Comparison of ENCODE assay signal across 9 cellular contexts in the genomic region with DNA sequence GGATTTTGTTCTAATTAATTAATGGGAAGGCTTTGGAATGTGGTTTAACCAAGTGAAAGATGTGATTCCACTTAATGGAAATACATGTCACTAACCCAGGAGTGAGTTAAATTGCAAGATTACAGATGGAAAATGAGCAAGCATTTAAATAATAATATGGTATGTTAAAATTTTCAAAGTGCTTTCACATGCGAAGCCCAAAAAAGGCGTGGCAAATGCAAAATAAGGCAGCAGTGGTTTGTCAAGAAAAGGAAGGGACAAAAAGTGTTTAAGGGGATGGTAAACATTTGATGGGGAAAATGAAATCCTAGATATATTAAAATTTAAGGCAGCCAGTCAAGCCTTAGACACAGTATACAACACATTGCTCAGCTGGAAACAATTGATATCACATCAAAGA. TPM values are rescaled to one million over a fixed set of nuclear protein-coding genes. Genes with fewer than 3 reads are reported as not detected.
A peak's percentile ranks its signal among the peaks of the same experiment; 100 is the strongest.
DNase-seq lines count a peak whose midpoint lies in the region; ATAC-seq, FAIRE-seq and TF ChIP-seq lines count a peak whose summit lies in the region.
"Had no signal": no experiment of that assay in that cellular context is flagged by ENCODE, and none has a peak within 500 bp of the region (broad histone marks: within the 10 kb centered on the region; RNA-seq: fewer than 3 reads in every experiment).

No MANE protein-coding gene starts in this region.

- DNase-seq in GM06990 (ENCODE audit: extremely low read depth, insufficient read length) (no peak), GM12878 (ENCODE audit: low read depth, low spot score) (no peak), neural crest cell (ENCODE audit: low read depth, low spot score) (no peak), upper lobe of left lung (no peak)
- DNase-seq: activated CD4-positive, CD25-positive, alpha-beta regulatory T cell; NCI-H146 had no signal

- H3K36me3 Mint-ChIP-seq in neural crest cell (ENCODE audit: low read depth): peaks cover 8% of the 10 kb centered on the region

- no peak overlapping the region for H2AFZ ChIP-seq in GM12878 (ENCODE audit: control insufficient read depth, low read depth, low read length)

- FAIRE-seq in GM12878 (lab: Jason Lieb, UNC): no peak

- H3K4me3 Mint-ChIP-seq in neural crest cell: peak overlapping the region; percentile 84

- BruUV-seq in GM12878 (replicated peaks; lab: Mats Ljungman, UMichigan): no TSS peak

- H3K27ac ChIP-seq in KOPT-K1 (ENCODE audit: low read depth, low read length, poor library complexity, severe bottlenecking) (peak overlapping the region; percentile 40), GM12878 (ENCODE audit: control insufficient read depth, insufficient read depth) (no peak overlapping the region), upper lobe of left lung (no peak overlapping the region)

- peak overlapping the region; percentile 73 for H3K4me2 ChIP-seq in GM12878 (ENCODE audit: control insufficient read depth, insufficient read depth)

- H3K4me1 ChIP-seq in GM12878 (ENCODE audit: control insufficient read depth, insufficient read depth, low read length): peaks cover 3% of the 10 kb centered on the region; the same call in 1 of the 2 replicates
- peaks cover 6 to 16% (median 13%) of the 10 kb centered on the region in 4 donors for H3K4me1 ChIP-seq in upper lobe of left lung

- no peak for TF ChIP-seq CTCF in GM06990 (IDR thresholded peaks at IDR 0.05; ENCODE audit: insufficient read depth, low read length, poor library complexity, severe bottlenecking)
- TF ChIP-seq CTCF in GM12878 (IDR thresholded peaks at IDR 0.05 in 2 of 3, conservative IDR thresholded peaks at IDR 0.05 in 1 of 3; ENCODE audit: control insufficient read depth in 2 of 3, extremely low read depth in 1 of 3, insufficient read depth in 1 of 3, low read depth in 3 of 3, low read length in 3 of 3): no peak
- TF ChIP-seq CTCF in neural crest cell (conservative IDR thresholded peaks at IDR 0.05): no peak
- TF ChIP-seq CTCF in upper lobe of left lung (IDR thresholded peaks at IDR 0.05): no peak

- H3K36me3 ChIP-seq in GM06990 (ENCODE audit: control insufficient read depth, insufficient read depth, low read length) (no peaks in the 10 kb centered on the region; the same call in 1 of the 2 replicates), KOPT-K1 (ENCODE audit: insufficient read depth, low read length) (peaks cover 56% of the 10 kb centered on the region), GM12878 (ENCODE audit: control insufficient read depth in 2 of 2, insufficient read depth in 2 of 2, low read length in 1 of 2) (peaks cover 2 to 4% of the 10 kb centered on the region in 2 experiments; a peak in 2 of 4 replicates), upper lobe of left lung (no peaks in the 10 kb centered on the region)

- intact Hi-C loops in GM12878 (cut with micrococcal nuclease; ENCODE audit: unreplicated experiment): no loop called here

- in situ Hi-C loops in GM12878 (cut with MboI): loop anchor here (25.0 kb wide), 1 partner anchor 1384 kb away; a partner anchor contains a TSS

- H3K4me3 ChIP-seq in GM06990 (replicated peaks; ENCODE audit: low read depth, low read length) (peak overlapping the region; percentile 47), GM12878 (peak overlapping the region; percentile 80), upper lobe of left lung (no peak overlapping the region)

- SMC1A ChIA-PET in GM12878 (lab: Charles Lee; ENCODE audit: uncharacterized antibody, unreplicated experiment): no interaction called here

- RAD21 ChIA-PET in GM12878 (lab: Charles Lee; ENCODE audit: unreplicated experiment): no interaction called here

- POLR2A ChIA-PET in GM12878 (lab: Charles Lee): interaction anchor here (0.6 kb wide), 1 partner anchor 17 kb away, joined by 3 read pairs; no protein-coding TSS in a partner anchor

- TF ChIP-seq EP300 in GM12878 (IDR thresholded peaks at IDR 0.05; ENCODE audit: borderline replicate concordance in 1 of 2, control insufficient read depth in 1 of 2, low read depth in 2 of 2, low read length in 2 of 2): no peak
- no peak for TF ChIP-seq EP300 in upper lobe of left lung (IDR thresholded peaks at IDR 0.05)

- no peaks in the 10 kb centered on the region for H3K27me3 ChIP-seq in GM06990 (replicated peaks; ENCODE audit: control insufficient read depth, insufficient read depth, low read length)
- no peaks in the 10 kb centered on the region for H3K27me3 ChIP-seq in GM12878 (replicated peaks in 1 of 2; ENCODE audit: control insufficient read depth in 2 of 2, insufficient read depth in 2 of 2, low read length in 1 of 2)
- no peaks in the 10 kb centered on the region for H3K27me3 ChIP-seq in upper lobe of left lung

- CTCF ChIA-PET in GM12878 (lab: Yijun Ruan, JAX): interaction anchor here (1.6 kb wide), 1 partner anchor 15 kb away, joined by 3 read pairs; no protein-coding TSS in a partner anchor

- H3K9ac ChIP-seq in GM12878 (ENCODE audit: control insufficient read depth, insufficient read depth, low read length): peak overlapping the region; percentile 64

- ATAC-seq in GM12878 (no peak), HG03175 (IDR thresholded peaks at IDR 0.05; ENCODE audit: unreplicated experiment) (no peak), upper lobe of left lung (ENCODE audit: low FRiP score in 2 of 2) (no peak), GM19467 (IDR thresholded peaks at IDR 0.05; ENCODE audit: unreplicated experiment) (no peak)

- no peaks in the 10 kb centered on the region for H3K27me3 Mint-ChIP-seq in neural crest cell (ENCODE audit: low read depth)

- H3K9me3 ChIP-seq in KOPT-K1 (ENCODE audit: insufficient read depth, low read length, poor library complexity, severe bottlenecking): no peaks in the 10 kb centered on the region
- no peaks in the 10 kb centered on the region for H3K9me3 ChIP-seq in GM12878 (replicated peaks; ENCODE audit: control insufficient read depth, insufficient read depth, low read length)
- no peaks in the 10 kb centered on the region for H3K9me3 ChIP-seq in upper lobe of left lung

- TF ChIP-seq POLR2A in GM12878 (IDR thresholded peaks at IDR 0.05; ENCODE audit: low read depth, low read length): no peak
- TF ChIP-seq POLR2A in upper lobe of left lung (IDR thresholded peaks at IDR 0.05): no peak

- peaks cover 68% of the 10 kb centered on the region for H3K79me2 ChIP-seq in GM12878 (ENCODE audit: control insufficient read depth, insufficient read depth, low read length)

- TF ChIP-seq RAD21 in GM12878 (IDR thresholded peaks at IDR 0.05; ENCODE audit: insufficient read depth, low read depth, low read length): no peak

- WGBS in GM12878 (ENCODE audit: insufficient coverage, insufficient replicate concordance, low lambda C conversion rate, missing lambda C conversion rate): 80% methylated on average over 2 of the region's 2 CpGs
- 91% methylated on average over 2 of the region's 2 CpGs for WGBS in upper lobe of left lung, 2 donors

- H3K4me1 Mint-ChIP-seq in neural crest cell: peaks cover 48% of the 10 kb centered on the region

- peak overlapping the region; percentile 45 for H3K27ac Mint-ChIP-seq in neural crest cell (ENCODE audit: unreplicated experiment)

- H4K20me1 ChIP-seq in GM12878 (ENCODE audit: control insufficient read depth, insufficient read depth): no peaks in the 10 kb centered on the region

- H3K9me3 Mint-ChIP-seq in neural crest cell: no peaks in the 10 kb centered on the region

TF ChIP-seq in GM12878, 131 proteins besides CTCF, POLR2A, EP300 and RAD21 (continues in another document):
- TF ChIP-seq TCF12 (IDR thresholded peaks at IDR 0.05; ENCODE audit: low read depth, low read length) (no peak), CHD4 (IDR thresholded peaks at IDR 0.05) (no peak), NFIC (IDR thresholded peaks at IDR 0.05; ENCODE audit: low read depth, low read length) (no peak), BHLHE40 (IDR thresholded peaks at IDR 0.05; ENCODE audit: borderline replicate concordance in 1 of 2, low read depth in 2 of 2, low read length in 1 of 2) (no peak), NFXL1 (IDR thresholded peaks at IDR 0.05; ENCODE audit: borderline replicate concordance) (no peak), RELA (IDR thresholded peaks at IDR 0.05; ENCODE audit: borderline replicate concordance, partially characterized antibody) (no peak), SMARCA5 (IDR thresholded peaks at IDR 0.05) (no peak), NR2F1 (conservative IDR thresholded peaks at IDR 0.05) (no peak), SIN3A (IDR thresholded peaks at IDR 0.05; ENCODE audit: low read depth, low read length) (no peak), CBFB (IDR thresholded peaks at IDR 0.05; ENCODE audit: low read depth) (no peak)
- TF ChIP-seq, protein P1, sequence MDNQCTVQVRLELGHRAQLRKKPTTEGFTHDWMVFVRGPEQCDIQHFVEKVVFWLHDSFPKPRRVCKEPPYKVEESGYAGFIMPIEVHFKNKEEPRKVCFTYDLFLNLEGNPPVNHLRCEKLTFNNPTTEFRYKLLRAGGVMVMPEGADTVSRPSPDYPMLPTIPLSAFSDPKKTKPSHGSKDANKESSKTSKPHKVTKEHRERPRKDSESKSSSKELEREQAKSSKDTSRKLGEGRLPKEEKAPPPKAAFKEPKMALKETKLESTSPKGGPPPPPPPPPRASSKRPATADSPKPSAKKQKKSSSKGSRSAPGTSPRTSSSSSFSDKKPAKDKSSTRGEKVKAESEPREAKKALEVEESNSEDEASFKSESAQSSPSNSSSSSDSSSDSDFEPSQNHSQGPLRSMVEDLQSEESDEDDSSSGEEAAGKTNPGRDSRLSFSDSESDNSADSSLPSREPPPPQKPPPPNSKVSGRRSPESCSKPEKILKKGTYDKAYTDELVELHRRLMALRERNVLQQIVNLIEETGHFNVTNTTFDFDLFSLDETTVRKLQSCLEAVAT (IDR thresholded peaks at IDR 0.05): no peak

RNA-seq across cellular contexts. Expression of a gene that starts 2.9 kb away (rescaled TPM):
- 33.5 and 38.8 TPM in 2 replicates for total RNA-seq in GM12878 (2013; cell fraction: nucleolus; rRNA removed)
- total RNA-seq in GM12878 (2014; rRNA removed): 11.4 and 12.6 TPM in 2 replicates
- 10.6 and 11.0 TPM in 2 replicates for total RNA-seq in GM12878 (2014; rRNA removed; fragmentation: Illumina TruSeq; extraction: Trizol)
- 18.8 and 21.5 TPM in 2 replicates for total RNA-seq in GM12878 (2021)
- 4.3 TPM for polyA plus RNA-seq in GM12878 (2011; ENCODE audit: low read depth)
- polyA plus RNA-seq in GM12878 (2011; rRNA removed): 9.4 and 11.9 TPM in 2 replicates
- 12.5 and 14.2 TPM in 2 replicates for polyA plus RNA-seq in GM12878 (2011; cell fraction: cytosol; rRNA removed)
- polyA plus RNA-seq in GM12878 (2011; cell fraction: nucleus; rRNA removed): 54.9 and 56.3 TPM in 2 replicates
- polyA plus RNA-seq in GM12878 (2012): 4.6 and 7.7 TPM in 2 replicates
- polyA plus RNA-seq in GM12878 (2014; fragmentation: Illumina TruSeq; extraction: Trizol): 14.8 and 16.8 TPM in 2 replicates
- polyA plus RNA-seq in GM12878 (2014; fragmentation: Nextera tagmentation; extraction: Ambion mirVana): 1 to 10 TPM in 1 of 2 experiments, under 1 TPM in 1; 0.58 to 1.1 TPM
- polyA plus RNA-seq in GM12878 (2014; rRNA removed): 14.0 and 14.8 TPM in 2 replicates
- 10 to 100 TPM in 1 of 2 experiments, 1 to 10 TPM in 1; 9.3 to 10.3 TPM for polyA plus RNA-seq in GM12878 (2016; fragmentation: Nextera tagmentation; extraction: Ambion mirVana)
- polyA minus RNA-seq in GM12878 (2011; rRNA and poly(A)+ RNA removed): 19.4 and 24.5 TPM in 2 replicates
- 7.8 and 10.1 TPM in 2 replicates for polyA minus RNA-seq in GM12878 (2011; cell fraction: cytosol; rRNA and poly(A)+ RNA removed)
- 23.3 and 38.0 TPM in 2 replicates for polyA minus RNA-seq in GM12878 (2011; cell fraction: nucleus; rRNA and poly(A)+ RNA removed)
- 43.0 and 44.9 TPM in 2 replicates for total RNA-seq in neural crest cell
- 1 to 10 TPM in 1 of 6 donors, under 1 TPM in 5; 0.20 to 1.0 (median 0.58) TPM for total RNA-seq in upper lobe of left lung

Comparison
In these comparisons a context has a peak if more than half of its experiments do, and no peak if none do; other contexts are left out.
1. H3K4me3 ChIP-seq: peak in GM06990 (single experiment) and GM12878 (single experiment); none in upper lobe of left lung (0 of 4).
2. RNA of a gene that starts 2.9 kb away (total RNA-seq): 43.0 to 44.9 TPM in neural crest cell and 10.6 to 38.8 TPM in GM12878; 0.20 to 1.0 TPM in upper lobe of left lung; every median in the first group is over 4 times any median in the second.